In the genomic region with DNA sequence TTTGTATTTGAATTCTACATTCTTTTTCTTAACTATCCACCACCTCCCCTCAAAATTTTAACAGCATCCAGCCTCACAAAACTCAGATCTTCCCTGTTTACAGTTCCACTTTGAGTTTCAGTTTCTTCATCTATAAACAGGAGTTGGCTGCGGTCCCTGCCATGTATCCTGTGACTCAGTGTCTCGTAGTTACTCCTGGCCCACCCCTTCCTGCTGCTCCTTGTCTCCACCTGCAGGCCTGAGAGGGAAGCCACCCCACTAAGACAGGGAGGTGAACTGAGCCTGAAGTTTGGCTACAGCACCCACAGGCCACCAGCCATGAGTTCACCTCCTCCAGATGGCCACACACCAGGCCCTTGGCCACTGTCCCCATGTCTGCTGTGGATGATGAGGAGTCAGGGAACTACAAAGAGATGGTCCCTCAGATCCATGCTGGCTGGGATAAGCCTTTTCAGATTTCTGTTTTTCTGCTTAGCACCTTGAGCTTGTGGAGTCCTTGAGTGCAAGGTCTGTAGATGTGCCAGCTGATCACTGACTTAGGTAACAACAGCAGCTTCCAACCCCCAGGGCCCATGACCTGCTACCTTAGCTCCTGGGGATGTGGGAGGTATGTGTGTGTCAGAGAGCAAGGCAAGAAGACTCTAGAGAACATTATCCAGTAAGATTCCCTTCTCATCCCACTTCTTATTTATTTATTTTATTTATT, we compare ENCODE assay signal across 8 cellular contexts. TPM values are rescaled to one million over a fixed set of nuclear protein-coding genes. Genes with fewer than 3 reads are reported as not detected.
DNase-seq lines count a peak whose midpoint lies in the region; ATAC-seq, FAIRE-seq and TF ChIP-seq lines count a peak whose summit lies in the region.

No MANE protein-coding gene starts in this region.

- peak overlapping the region; percentile 33 for H3K4me2 ChIP-seq in keratinocyte (ENCODE audit: control insufficient read depth, extremely low read depth, insufficient read depth, low read depth, low read length)

- DNase-seq in AG09309 (ENCODE audit: low read depth) (no peak), NOMO-1 treated with dmso at 0.1 percent for 144 hours (lab: John Stamatoyannopoulos, UW; ENCODE audit: unreplicated experiment) (peak; percentile 57), keratinocyte (ENCODE audit: low read depth, low spot score) (no peak), stromal cell of bone marrow (ENCODE audit: low read depth) (peak; percentile 16), GF-D8 (lab: John Stamatoyannopoulos, UW) (no peak)
- peak; percentile 9 for DNase-seq in activated effector memory CD4-positive, alpha-beta T cell treated with Interleukin-2 at 50 U/mL for 16 hours

- H3K9me3 ChIP-seq in keratinocyte (ENCODE audit: control insufficient read depth, low read depth, low read length): no peaks in the 10 kb centered on the region

- peak; percentile 75 for FAIRE-seq in keratinocyte (lab: Jason Lieb, UNC)

- H3K9ac ChIP-seq in keratinocyte (ENCODE audit: control insufficient read depth, extremely low read depth, insufficient read depth, low read length): no peak overlapping the region

- peak overlapping the region; percentile 50 for H2AFZ ChIP-seq in keratinocyte (ENCODE audit: control insufficient read depth, low read length)

- H3K79me2 ChIP-seq in keratinocyte (ENCODE audit: control insufficient read depth, insufficient read depth, low read length): no peaks in the 10 kb centered on the region

- no peaks in the 10 kb centered on the region for H3K9me1 ChIP-seq in keratinocyte (ENCODE audit: control insufficient read depth, extremely low read depth, insufficient read depth, low read length)

- no peaks in the 10 kb centered on the region for H3K36me3 ChIP-seq in keratinocyte (ENCODE audit: control insufficient read depth in 2 of 2, extremely low read depth in 1 of 2, insufficient read depth in 2 of 2, low read length in 2 of 2)

- peaks cover 5% of the 10 kb centered on the region for H3K4me1 ChIP-seq in keratinocyte (ENCODE audit: control insufficient read depth, extremely low read depth, insufficient read depth, low read length)

- ATAC-seq in GM19455 (IDR thresholded peaks at IDR 0.05; ENCODE audit: unreplicated experiment) (peak; percentile 43), HG03439 (IDR thresholded peaks at IDR 0.05; ENCODE audit: unreplicated experiment) (no peak)

- H3K4me3 ChIP-seq in AG09309 (ENCODE audit: control insufficient read depth, low read depth, low read length) (no peak overlapping the region), keratinocyte (ENCODE audit: control insufficient read depth in 2 of 3, extremely low read depth in 1 of 3, insufficient read depth in 2 of 3, low read depth in 1 of 3, low read length in 3 of 3) (peak overlapping the region in 1 of 3 experiments; percentile 21)

- H3K27ac ChIP-seq in keratinocyte (ENCODE audit: control insufficient read depth, insufficient read depth, low read length): no peak overlapping the region

- TF ChIP-seq CTCF in AG09309 (IDR thresholded peaks at IDR 0.05; ENCODE audit: control insufficient read depth, insufficient read depth, low read depth, low read length, missing control alignments) (peak; percentile 59), keratinocyte (optimal IDR thresholded peaks at IDR 0.05 in 1 of 3, IDR thresholded peaks at IDR 0.05 in 1 of 3, conservative IDR thresholded peaks at IDR 0.05 in 1 of 3; ENCODE audit: extremely low read depth in 1 of 3, insufficient read depth in 2 of 3, low read length in 3 of 3) (peak; percentile 75 to 83 (median 80))

- no peaks in the 10 kb centered on the region for H4K20me1 ChIP-seq in keratinocyte (ENCODE audit: control insufficient read depth, extremely low read depth, insufficient read depth, low read length)

- no peaks in the 10 kb centered on the region for H3K27me3 ChIP-seq in keratinocyte (ENCODE audit: control insufficient read depth, extremely low read depth, insufficient read depth, low read length)

- dilution Hi-C loops in keratinocyte (cut with MboI; ENCODE audit: extremely low pct_ligation_motif_present, low sequenced_read_pairs): no loop called here

RNA-seq across cellular contexts. Expression of gene CD86, which starts 37.5 kb away (rescaled TPM):
- 2.9 to 6.9 TPM (median 6.1 TPM) in 3 replicates for polyA plus RNA-seq in keratinocyte
- 2.3 TPM for polyA plus RNA-seq in keratinocyte (2011; ENCODE audit: low read depth)
- polyA plus RNA-seq in keratinocyte (2011; cell fraction: cytosol; rRNA removed): 4.6 and 9.2 TPM in 2 replicates
- 3.3 and 4.1 TPM in 2 replicates for polyA plus RNA-seq in keratinocyte (2011; cell fraction: nucleus; rRNA removed)
- polyA plus RNA-seq in keratinocyte (2012; ENCODE audit: low replicate concordance): 3.3 and 4.1 TPM in 2 replicates
- 1.8 to 5.1 TPM (median 2.9 TPM) in 3 replicates for polyA minus RNA-seq in keratinocyte
- polyA minus RNA-seq in keratinocyte (2011; cell fraction: cytosol; rRNA and poly(A)+ RNA removed): 4.2 TPM
- 1.5 and 5.3 TPM in 2 replicates for polyA minus RNA-seq in keratinocyte (2011; cell fraction: nucleus; rRNA and poly(A)+ RNA removed)

Comparison
In these comparisons a context has a peak if more than half of its experiments do, and no peak if none do; other contexts are left out.
1. DNase-seq: peak in NOMO-1 treated with dmso at 0.1 percent for 144 hours (single experiment), activated effector memory CD4-positive, alpha-beta T cell treated with Interleukin-2 at 50 U/mL for 16 hours (single experiment) and stromal cell of bone marrow (single experiment); none in AG09309 (single experiment), keratinocyte (single experiment) and GF-D8 (single experiment).